Comparison of ENCODE assay signal across 8 cellular contexts in genomic region chr20:47358052-47358671, GRCh38. TPM values are rescaled to one million over a fixed set of nuclear protein-coding genes. Genes with fewer than 3 reads are reported as not detected.
DNase-seq lines count a peak whose midpoint lies in the region; ATAC-seq, FAIRE-seq and TF ChIP-seq lines count a peak whose summit lies in the region.

No MANE protein-coding gene starts in this region.

- H3K9ac ChIP-seq in mucosa of rectum (ENCODE audit: low read depth in 1 of 2, low read length in 2 of 2), result peak overlapping the region; percentile 87 to 88

- TF ChIP-seq CTCF in A549 (IDR thresholded peaks at IDR 0.05) (no peak), breast epithelium (IDR thresholded peaks at IDR 0.05) (no peak)

- DNase-seq in A549 (ENCODE audit: low read depth in 1 of 2, low spot score in 1 of 2) (no peak), HT-29 (ENCODE audit: low spot score) (peak; percentile 73), breast epithelium (ENCODE audit: low spot score in 2 of 2) (no peak), RKO (ENCODE audit: low spot score) (no peak), islet precursor cell (no peak)

- no peak for TF ChIP-seq RAD21 in A549 (conservative IDR thresholded peaks at IDR 0.05 in 1 of 2, IDR thresholded peaks at IDR 0.05 in 1 of 2)

- no peaks in the 10 kb centered on the region for H3K27me3 ChIP-seq in breast epithelium
- H3K27me3 ChIP-seq in mucosa of rectum (ENCODE audit: control insufficient read depth in 2 of 2, insufficient read depth in 2 of 2, low read length in 2 of 2), result no peaks in the 10 kb centered on the region

- no peak for FAIRE-seq in A549 (lab: Jason Lieb, UNC)

- ATAC-seq in A549, result no peak
- no peak for ATAC-seq in HG03565 (IDR thresholded peaks at IDR 0.05; ENCODE audit: unreplicated experiment)
- no peak for ATAC-seq in GM18868 (IDR thresholded peaks at IDR 0.05; ENCODE audit: unreplicated experiment)

- peaks cover 94% of the 10 kb centered on the region for H3K4me1 ChIP-seq in A549
- H3K4me1 ChIP-seq in breast epithelium, result peaks cover 37 to 71% of the 10 kb centered on the region in 2 donors
- peaks cover 73 to 81% of the 10 kb centered on the region in 2 donors for H3K4me1 ChIP-seq in mucosa of rectum (ENCODE audit: control insufficient read depth in 2 of 2, insufficient read depth in 2 of 2, low read length in 2 of 2)

- no peaks in the 10 kb centered on the region for H3K9me3 ChIP-seq in A549
- H3K9me3 ChIP-seq in breast epithelium, result no peaks in the 10 kb centered on the region
- H3K9me3 ChIP-seq in mucosa of rectum (ENCODE audit: control insufficient read depth in 2 of 2, low read length in 2 of 2), result no peaks in the 10 kb centered on the region

- TF ChIP-seq EP300 in A549 (IDR thresholded peaks at IDR 0.05), result peak in 1 of 2 experiments; percentile 23; a peak in 1 of 5 replicates

- 2% methylated on average over 14 of the region's 14 CpGs for WGBS in A549 (ENCODE audit: missing lambda C conversion rate)

- peak overlapping the region; percentile 68 for H3K4me2 ChIP-seq in A549

- intact Hi-C loops in breast epithelium (cut with DNase I; ENCODE audit: low total_unique reads), result loop anchor here (5.0 kb wide), 1 partner anchor 41 kb away; no protein-coding TSS in a partner anchor

- no peak; the same call in 1 of the 2 replicates for TF ChIP-seq POLR2A in A549 (IDR thresholded peaks at IDR 0.05; ENCODE audit: low read length)
- TF ChIP-seq POLR2A in breast epithelium (IDR thresholded peaks at IDR 0.05), result no peak

- H3K27ac ChIP-seq in A549 (peak overlapping the region; percentile 100), breast epithelium (peak overlapping the region; percentile 99 to 100), mucosa of rectum (ENCODE audit: low read depth in 2 of 2, low read length in 2 of 2) (peak overlapping the region; percentile 97 to 98)

- POLR2A ChIA-PET in A549 (lab: Yijun Ruan, JAX), result interaction anchor here (0.6 to 6.4 kb wide), 14 partner anchors 15 to 261 kb away, joined by 3 to 83 read pairs (median 7); partner anchors contain the start of gene NCOA3

- H3K4me3 ChIP-seq in A549, result peak overlapping the region; percentile 1; the same call in 1 of the 3 replicates
- H3K4me3 ChIP-seq in breast epithelium, result peak overlapping the region in 2 of 3 donors; percentile 30 to 55
- H3K4me3 ChIP-seq in mucosa of rectum (ENCODE audit: low read length in 2 of 2), result peak overlapping the region; percentile 49 to 52

- CTCF ChIA-PET in A549 (lab: Yijun Ruan, JAX), result interaction anchor here (0.6 to 14.5 kb wide), 8 partner anchors 11 to 220 kb away, joined by 3 to 137 read pairs (median 5); no protein-coding TSS in a partner anchor

- no peaks in the 10 kb centered on the region for H3K36me3 ChIP-seq in breast epithelium
- no peaks in the 10 kb centered on the region for H3K36me3 ChIP-seq in mucosa of rectum (ENCODE audit: control insufficient read depth in 2 of 2, insufficient read depth in 2 of 2, low read length in 2 of 2)

TF ChIP-seq in A549, 52 proteins besides CTCF, POLR2A, EP300 and RAD21:
- TF ChIP-seq SREBF2 (IDR thresholded peaks at IDR 0.05) (no peak), HOXB5 (CRISPR knock-in tag; IDR thresholded peaks at IDR 0.05) (no peak), MYC (IDR thresholded peaks at IDR 0.05; ENCODE audit: borderline replicate concordance, low read length) (no peak), KDM1A (IDR thresholded peaks at IDR 0.05; ENCODE audit: low read depth) (no peak), EHF (CRISPR knock-in tag; IDR thresholded peaks at IDR 0.05) (peak; percentile 58), RCOR1 (IDR thresholded peaks at IDR 0.05; ENCODE audit: low read depth, low read length) (no peak), FOXS1 (CRISPR knock-in tag; IDR thresholded peaks at IDR 0.05) (no peak), GATA3 (IDR thresholded peaks at IDR 0.05; ENCODE audit: borderline replicate concordance) (no peak), E2F6 (IDR thresholded peaks at IDR 0.05; ENCODE audit: borderline replicate concordance, low read depth) (0 out of 2 replicates have a peak, but pooled peaks have one; percentile 26), RARB (CRISPR knock-in tag; IDR thresholded peaks at IDR 0.05) (no peak), MAZ (IDR thresholded peaks at IDR 0.05; ENCODE audit: borderline replicate concordance, low read depth, low read length) (no peak), ZNF302 (CRISPR knock-in tag; IDR thresholded peaks at IDR 0.05) (peak; percentile 10; the same call in 1 of the 2 replicates), SMC3 (IDR thresholded peaks at IDR 0.05) (peak; percentile 3; the same call in 1 of the 3 replicates), RNF2 (IDR thresholded peaks at IDR 0.05; ENCODE audit: borderline replicate concordance, low read depth) (no peak), RFX5 (IDR thresholded peaks at IDR 0.05) (no peak)

RNA-seq across cellular contexts. Expression of gene ZMYND8, which starts 1.7 kb away (rescaled TPM):
- polyA plus RNA-seq in A549 (2011; rRNA removed) (23.6 and 24.9 TPM in 2 replicates), A549 (2017; fragmentation: RNase III; extraction: RNeasy Plus Mini Kit Qiagen cat#74134 plus additional on column Dnase treatment) (10.2 to 11.2 TPM (median 10.4 TPM) in 3 replicates)
- 10.9 TPM in 2 replicates for polyA plus RNA-seq in A549 (2012; cell fraction: cytosol; rRNA removed)
- 19.5 and 21.4 TPM in 2 replicates for polyA plus RNA-seq in A549 (2012; cell fraction: nucleus; rRNA removed)
- polyA minus RNA-seq in A549 (2011; rRNA and poly(A)+ RNA removed), result 22.2 and 24.4 TPM in 2 replicates
- 30.9 and 35.6 TPM in 2 replicates for total RNA-seq in HT-29 (2014; rRNA removed; shearing (Covaris generic))
- 10 to 100 TPM; 40.6 to 47.7 (median 41.4) TPM for total RNA-seq in breast epithelium
